8 cellular contexts compared by ENCODE assay signal in genomic region chr21:33266050-33266783, GRCh38. TPM values are rescaled to one million over a fixed set of nuclear protein-coding genes. Genes with fewer than 3 reads are reported as not detected.
A peak's percentile ranks its signal among the peaks of the same experiment; 100 is the strongest.
DNase-seq lines count a peak whose midpoint lies in the region; ATAC-seq, FAIRE-seq and TF ChIP-seq lines count a peak whose summit lies in the region.

Gene IL10RB, plus strand, starts transcription at chr21:33266367. Its CDS starts 99 bp downstream, at chr21:33266466.

- H3K4me2 ChIP-seq in DND-41 (ENCODE audit: insufficient read depth, low read length): peak within 1 kb of the TSS; percentile 72

- TF ChIP-seq CTCF in DND-41 (IDR thresholded peaks at IDR 0.05; ENCODE audit: borderline replicate concordance, extremely low read depth, low read length, poor library complexity, severe bottlenecking) (no peak), NB4 (IDR thresholded peaks at IDR 0.05; ENCODE audit: low read depth, low read length) (no peak), heart left ventricle (IDR thresholded peaks at IDR 0.05) (no peak), type B pancreatic cell (conservative IDR thresholded peaks at IDR 0.05) (no peak)

- H3K27ac Mint-ChIP-seq in type B pancreatic cell: peak within 1 kb of the TSS; percentile 85

- DNase-seq in DND-41 (peak; percentile 79), H54 (ENCODE audit: insufficient read length, low spot score) (peak; percentile 91), NB4 (ENCODE audit: low read depth) (peak; percentile 83), T-helper 1 cell (peak; percentile 61 to 79 (median 66)), heart left ventricle (peak; percentile 76 to 89 (median 82)), posterior vena cava (ENCODE audit: low spot score) (peak; percentile 93), type B pancreatic cell (ENCODE audit: extremely low spot score, unreplicated experiment) (peak; percentile 77)

- peak within 1 kb of the TSS; percentile 79 for H2AFZ ChIP-seq in DND-41 (ENCODE audit: low read depth, low read length)

- ATAC-seq in DND-41 (ENCODE audit: insufficient read depth, low read depth) (peak; percentile 76), heart left ventricle (peak; percentile 73 to 95 (median 92))

- peaks cover 46% of the 10 kb centered on the region for H3K79me2 ChIP-seq in DND-41 (ENCODE audit: insufficient read depth, low read length)

- H3K9ac ChIP-seq in DND-41 (ENCODE audit: low read depth, low read length): peak within 1 kb of the TSS; percentile 72

- H3K27me3 Mint-ChIP-seq in type B pancreatic cell: no peaks in the 10 kb centered on the region

- H3K4me1 Mint-ChIP-seq in type B pancreatic cell (ENCODE audit: unreplicated experiment): peaks cover 23% of the 10 kb centered on the region

- H3K4me1 ChIP-seq in DND-41 (ENCODE audit: insufficient read depth, low read length): peaks cover 43% of the 10 kb centered on the region
- peaks cover 0 to 66% (median 13%) of the 10 kb centered on the region in 12 donors for H3K4me1 ChIP-seq in heart left ventricle

- H3K36me3 Mint-ChIP-seq in type B pancreatic cell: peaks cover 16% of the 10 kb centered on the region

- H3K9me3 Mint-ChIP-seq in type B pancreatic cell: no peaks in the 10 kb centered on the region

- intact Hi-C loops in heart left ventricle (cut with DNase I) (loop anchor here in 4 of 10 donors (5.0 to 10.0 kb wide), 3 partner anchors 34 to 66 kb away; partner anchors contain the start of gene IFNAR1 (in 1 of the 4)), posterior vena cava (cut with DNase I) (no loop called here)

- H3K27me3 ChIP-seq in DND-41 (ENCODE audit: insufficient read depth, low read length, poor library complexity): no peaks in the 10 kb centered on the region
- no peaks in the 10 kb centered on the region for H3K27me3 ChIP-seq in heart left ventricle

- TF ChIP-seq POLR2A in H54 (IDR thresholded peaks at IDR 0.05; ENCODE audit: low read depth, low read length): peak; percentile 72
- peak; percentile 52 for TF ChIP-seq POLR2A in NB4 (IDR thresholded peaks at IDR 0.05; ENCODE audit: extremely low read depth, insufficient read length)
- peak in 1 of 2 donors; percentile 65 for TF ChIP-seq POLR2A in heart left ventricle (IDR thresholded peaks at IDR 0.05)

- peaks cover 44% of the 10 kb centered on the region for H3K36me3 ChIP-seq in DND-41 (ENCODE audit: insufficient read depth, low read length)
- peaks cover 0 to 55% (median 38%) of the 10 kb centered on the region in 9 donors for H3K36me3 ChIP-seq in heart left ventricle

- peak within 1 kb of the TSS; percentile 92 for H3K4me3 Mint-ChIP-seq in type B pancreatic cell

- H4K20me1 ChIP-seq in DND-41 (ENCODE audit: insufficient read depth, low read length): peaks cover 12% of the 10 kb centered on the region; the same call in 1 of the 2 replicates

- FAIRE-seq in H54 (lab: Jason Lieb, UNC): no peak

- peak within 1 kb of the TSS; percentile 57 to 59 for H3K4me3 ChIP-seq in DND-41 (ENCODE audit: low read depth in 1 of 2, low read length in 2 of 2)
- peak within 1 kb of the TSS; percentile 80 for H3K4me3 ChIP-seq in NB4 (ENCODE audit: low read depth, low read length)
- peak within 1 kb of the TSS; percentile 57 to 100 (median 82) for H3K4me3 ChIP-seq in heart left ventricle

- peak within 1 kb of the TSS; percentile 79 for H3K27ac ChIP-seq in DND-41 (ENCODE audit: low read length)
- H3K27ac ChIP-seq in adipose tissue (ENCODE audit: low read depth, low read length): peak within 1 kb of the TSS; percentile 77
- peak within 1 kb of the TSS; percentile 69 to 98 (median 88) for H3K27ac ChIP-seq in heart left ventricle

- WGBS in adipose tissue, 3 donors: 1% methylated on average over 42 to 60 of the region's 60 CpGs
- 1 to 7% (median 2%) methylated on average over 18 to 60 of the region's 60 CpGs for WGBS in heart left ventricle, 4 donors

- H3K9me3 ChIP-seq in DND-41 (ENCODE audit: insufficient read depth, low read length, severe bottlenecking) (no peaks in the 10 kb centered on the region), heart left ventricle (no peaks in the 10 kb centered on the region)

RNA-seq across cellular contexts. Expression of gene IL10RB, which starts in this region (rescaled TPM):
- polyA plus RNA-seq in adipose tissue: 10 to 100 TPM; 22.2 to 33.3 (median 29.3) TPM
- total RNA-seq in heart left ventricle: 10 to 100 TPM in 3 of 9 donors, 1 to 10 TPM in 6; 4.5 to 28.2 (median 8.3) TPM
- 10 to 100 TPM in 1 of 2 donors, 1 to 10 TPM in 1; 7.4 to 12.9 TPM for polyA plus RNA-seq in heart left ventricle
- total RNA-seq in posterior vena cava: 10 to 100 TPM; 19.8 to 22.4 TPM
- total RNA-seq in type B pancreatic cell (ENCODE audit: low replicate concordance): 13.8 and 19.1 TPM in 2 replicates

Comparison
In these comparisons a context has a peak if more than half of its experiments do, and no peak if none do; other contexts are left out.
1. Peak in every context shown above with its lines: DNase-seq, ATAC-seq, H3K4me3 ChIP-seq and H3K27ac ChIP-seq.